In the genomic region with DNA sequence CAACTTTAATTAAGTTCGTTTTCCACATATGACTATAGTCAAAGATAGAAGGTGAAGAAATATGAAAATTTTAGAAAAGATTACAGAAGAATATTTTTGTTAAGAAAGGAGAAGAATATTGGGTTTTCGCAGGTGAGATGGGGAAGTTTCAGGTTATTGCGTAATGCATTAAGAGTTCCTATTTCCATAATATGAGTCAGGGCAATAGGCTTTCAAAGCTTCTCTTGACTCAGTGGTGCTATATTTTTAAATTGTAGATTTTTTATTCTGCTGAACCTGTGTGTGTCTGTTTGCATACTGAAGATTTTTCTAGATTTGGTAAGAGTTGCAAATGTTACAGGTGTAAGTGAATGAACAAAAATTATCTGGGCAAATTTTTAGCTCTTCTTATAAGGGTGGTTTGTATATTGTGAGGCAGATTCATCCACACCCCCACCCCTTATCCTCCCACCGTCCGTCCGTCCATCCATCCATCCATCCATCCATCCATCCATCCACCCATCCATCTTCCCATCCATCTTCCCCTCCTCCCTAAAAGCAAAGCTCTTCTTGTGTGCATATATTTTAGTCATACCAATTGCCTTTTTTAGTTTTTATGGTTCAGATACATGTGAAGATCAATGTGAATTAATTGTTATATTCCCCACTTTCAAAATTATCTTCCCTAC, we compare ENCODE assay signal across 20 cellular contexts.
"Had no signal": no experiment of that assay in that cellular context is flagged by ENCODE, and none has a peak within 500 bp of the region (broad histone marks: within the 10 kb centered on the region; RNA-seq: fewer than 3 reads in every experiment).

No MANE protein-coding gene starts in this region.

- H3K9me3 ChIP-seq: breast epithelium, lower lobe of right lung, tibial artery had no signal

- H3K27ac ChIP-seq: breast epithelium, lower lobe of right lung, tibial artery had no signal

- DNase-seq: activated CD4-positive, alpha-beta T cell treated with anti-CD3 and anti-CD28 coated beads, Interleukin-2, amount 10 ng/mL, durations not matched to agents 7 days and 5 days; activated CD8-positive, alpha-beta memory T cell treated with anti-CD3 and anti-CD28 coated beads, Interleukin-2, amount 50 U/mL, for 4 hours; activated naive CD4-positive, alpha-beta T cell treated with anti-CD3 and anti-CD28 coated beads, Interleukin-2, amount 10 ng/mL, durations not matched to agents 7 days and 5 days; activated T-cell treated with anti-CD3 and anti-CD28 coated beads, Interleukin-2, amount 50 U/mL, for 4 hours; cerebellar nuclear complex; effector CD4-positive, alpha-beta T cell; hippocampal formation; left colon; lower lobe of right lung; nucleus accumbens; stimulated activated CD8-positive, alpha-beta memory T cell treated with anti-CD3 and anti-CD28 coated beads, Interleukin-4, amount 100 ng/mL, for 48 hours; stimulated activated naive CD4-positive, alpha-beta T cell treated with Interleukin-2 at 50 U/mL for 16 hours; T1000; tibial artery had no signal

- H3K27me3 ChIP-seq: breast epithelium, tibial artery had no signal

- H3K4me3 ChIP-seq: breast epithelium, lower lobe of right lung, tibial artery had no signal

- ATAC-seq: activated CD4-positive, CD25-positive, alpha-beta regulatory T cell treated with anti-CD3 and anti-CD28 coated beads, Interleukin-2, amount 50 U/mL, for 24 hours; activated T-cell treated with anti-CD3 and anti-CD28 coated beads, Interleukin-2, amount 50 U/mL, for 4 hours; left colon; lower lobe of right lung; natural killer cell treated with Interleukin-12 subunit alpha and Interleukin-12 subunit beta and Interleukin-15 and Interleukin-18, amount 100 ng/mL, for 72 hours had no signal

- H3K36me3 ChIP-seq: breast epithelium, lower lobe of right lung, tibial artery had no signal

- H3K4me1 ChIP-seq: breast epithelium had no signal

- FAIRE-seq: astrocyte, islet of Langerhans, urothelium cell line had no signal
